ENCODE assay signal across 1 cellular context in the genomic region with DNA sequence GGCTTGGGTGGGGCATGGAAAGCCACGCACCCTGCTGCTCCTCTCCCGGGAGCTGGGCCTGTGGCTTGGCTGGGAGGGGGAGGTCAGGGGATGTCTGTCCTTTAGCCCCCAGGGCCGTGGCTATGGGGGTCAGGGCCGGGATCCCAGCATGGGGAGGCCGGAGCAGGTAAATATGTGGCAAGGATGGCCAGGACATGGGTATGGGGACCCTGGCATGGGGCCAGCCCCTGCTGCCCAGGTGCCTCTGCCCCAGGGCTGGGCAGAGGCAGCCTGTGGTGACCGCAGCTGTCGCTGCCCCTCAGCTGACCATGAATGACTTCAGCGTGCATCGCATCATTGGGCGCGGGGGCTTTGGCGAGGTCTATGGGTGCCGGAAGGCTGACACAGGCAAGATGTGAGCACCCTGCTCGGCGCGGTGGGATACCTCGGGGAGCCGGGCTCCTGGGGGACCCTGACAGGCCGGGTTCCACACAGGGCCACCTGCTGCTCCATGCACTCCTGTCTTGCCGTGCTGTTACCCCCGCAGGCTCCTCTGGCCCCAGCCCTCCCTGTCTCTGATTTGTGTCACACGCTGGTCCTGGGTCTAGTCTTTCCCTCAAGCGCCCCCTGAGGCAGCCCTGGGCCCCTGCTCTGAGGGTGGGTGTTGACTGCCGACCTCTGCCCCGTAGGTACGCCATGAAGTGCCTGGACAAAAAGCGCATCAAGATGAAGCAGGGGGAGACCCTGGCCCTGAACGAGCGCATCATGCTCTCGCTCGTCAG.
TF ChIP-seq lines count a peak whose summit lies in the region.

No MANE protein-coding gene starts in this region.

TF ChIP-seq in HepG2, 621 proteins besides CTCF, POLR2A, EP300 and RAD21:
- TF ChIP-seq ZNF878 (CRISPR knock-in tag; IDR thresholded peaks at IDR 0.05): no peak
- TF ChIP-seq RBFOX2 (IDR thresholded peaks at IDR 0.05; ENCODE audit: low read depth, low read length): 0 out of 2 replicates have a peak, but pooled peaks have one; percentile 6
